Comparison of ENCODE assay signal across 15 cellular contexts in genomic region chr16:68094614-68094934, GRCh38. TPM values are rescaled to one million over a fixed set of nuclear protein-coding genes. Genes with fewer than 3 reads are reported as not detected.
DNase-seq lines count a peak whose midpoint lies in the region; ATAC-seq and TF ChIP-seq lines count a peak whose summit lies in the region.
"Had no signal": no experiment of that assay in that cellular context is flagged by ENCODE, and none has a peak within 500 bp of the region (broad histone marks: within the 10 kb centered on the region; RNA-seq: fewer than 3 reads in every experiment).

No MANE protein-coding gene starts in this region.

- H3K27ac ChIP-seq in body of pancreas (no peak overlapping the region), aorta (ENCODE audit: low read depth in 1 of 2, low read length in 2 of 2) (no peak overlapping the region)

- peaks cover 23% of the 10 kb centered on the region for H3K4me1 ChIP-seq in body of pancreas
- peaks cover 1 to 4% of the 10 kb centered on the region in 2 donors for H3K4me1 ChIP-seq in aorta (ENCODE audit: control insufficient read depth in 1 of 2, insufficient read depth in 2 of 2, low read length in 2 of 2)

- H3K27me3 ChIP-seq in body of pancreas = no peaks in the 10 kb centered on the region
- no peaks in the 10 kb centered on the region for H3K27me3 ChIP-seq in aorta (ENCODE audit: control insufficient read depth in 1 of 2, insufficient read depth in 2 of 2, low read length in 1 of 2)
- H3K27me3 ChIP-seq: tibial nerve had no signal

- intact Hi-C loops in body of pancreas (cut with DNase I) = no loop called here
- intact Hi-C loops in aorta (cut with DNase I) = no loop called here

- H3K36me3 ChIP-seq in body of pancreas (replicated peaks in 1 of 2; ENCODE audit: insufficient read depth in 1 of 2, low read depth in 2 of 2) = no peaks in the 10 kb centered on the region
- H3K36me3 ChIP-seq in aorta (ENCODE audit: control insufficient read depth in 1 of 2, insufficient read depth in 2 of 2, low read length in 1 of 2) = no peaks in the 10 kb centered on the region
- H3K36me3 ChIP-seq: tibial nerve had no signal

- POLR2A ChIA-PET in activated CD8-positive, alpha-beta T cell treated with anti-CD3 and anti-CD28 coated beads, Interleukin-2, amount 10 ng/mL, durations not matched to agents 7 days and 5 days (lab: Charles Lee) = interaction anchor here (0.7 kb wide), 1 partner anchor 29 kb away, joined by 3 read pairs; no protein-coding TSS in a partner anchor

- ATAC-seq in stimulated activated naive CD8-positive, alpha-beta T cell treated with anti-CD3 and anti-CD28 coated beads, Interleukin-15, Interleukin-2, amounts not matched to agents 100 U/mL and 50 U/mL, for 24 hours = no peak
- no peak for ATAC-seq in activated CD8-positive, alpha-beta T cell treated with anti-CD3 and anti-CD28 coated beads, Interleukin-2, amount 10 ng/mL, durations not matched to agents 7 days and 5 days
- ATAC-seq in GM21360 (IDR thresholded peaks at IDR 0.05; ENCODE audit: unreplicated experiment) = no peak
- no peak for ATAC-seq in body of pancreas
- no peak for ATAC-seq in aorta (ENCODE audit: low FRiP score)

- DNase-seq in stimulated activated naive CD8-positive, alpha-beta T cell treated with anti-CD3 and anti-CD28 coated beads, Interleukin-15, Interleukin-2, amounts not matched to agents 100 U/mL and 50 U/mL, for 24 hours = no peak
- DNase-seq in activated CD8-positive, alpha-beta T cell treated with anti-CD3 and anti-CD28 coated beads, Interleukin-2, amount 10 ng/mL, durations not matched to agents 7 days and 5 days = no peak
- DNase-seq in immature natural killer cell (no peak), type B pancreatic cell (ENCODE audit: extremely low spot score, unreplicated experiment) (no peak), body of pancreas (no peak), aorta (no peak)
- DNase-seq: activated CD4-positive, alpha-beta T cell treated with anti-CD3 and anti-CD28 coated beads, Interleukin-2, amount 50 U/mL, for 1 hour; amniotic stem cell; COR-L47; DND-41; NCI-H2029 treated with DMSO at 0.1 percent for 48 hours; right cardiac atrium had no signal

- H3K4me3 Mint-ChIP-seq in stimulated activated naive CD8-positive, alpha-beta T cell treated with anti-CD3 and anti-CD28 coated beads, Interleukin-15, Interleukin-2, amounts not matched to agents 100 ng/mL and 50 ng/mL, for 24 hours = peak overlapping the region; percentile 59
- H3K4me3 Mint-ChIP-seq in activated CD8-positive, alpha-beta T cell treated with anti-CD3 and anti-CD28 coated beads, Interleukin-2, amount 10 ng/mL, durations not matched to agents 7 days and 5 days = no peak overlapping the region
- peak overlapping the region in 4 of 5 donors; percentile 9 to 68 (median 60) for H3K4me3 Mint-ChIP-seq in immature natural killer cell
- H3K4me3 Mint-ChIP-seq in type B pancreatic cell = no peak overlapping the region

- H3K36me3 Mint-ChIP-seq in stimulated activated naive CD8-positive, alpha-beta T cell treated with anti-CD3 and anti-CD28 coated beads, Interleukin-15, Interleukin-2, amounts not matched to agents 100 ng/mL and 50 ng/mL, for 24 hours (ENCODE audit: low read depth) = peaks cover 8% of the 10 kb centered on the region
- H3K36me3 Mint-ChIP-seq in activated CD8-positive, alpha-beta T cell treated with anti-CD3 and anti-CD28 coated beads, Interleukin-2, amount 10 ng/mL, durations not matched to agents 7 days and 5 days (ENCODE audit: low read depth) = peaks cover 37% of the 10 kb centered on the region
- H3K36me3 Mint-ChIP-seq in immature natural killer cell = no peaks in the 10 kb centered on the region
- H3K36me3 Mint-ChIP-seq in type B pancreatic cell = no peaks in the 10 kb centered on the region

- H3K4me3 ChIP-seq in body of pancreas (no peak overlapping the region), aorta (ENCODE audit: low read length in 2 of 2) (no peak overlapping the region)
- H3K4me3 ChIP-seq: tibial nerve had no signal

- TF ChIP-seq CTCF in type B pancreatic cell (conservative IDR thresholded peaks at IDR 0.05) (peak; percentile 41), body of pancreas (IDR thresholded peaks at IDR 0.05) (no peak)

- H3K9me3 Mint-ChIP-seq in stimulated activated naive CD8-positive, alpha-beta T cell treated with anti-CD3 and anti-CD28 coated beads, Interleukin-15, Interleukin-2, amounts not matched to agents 100 ng/mL and 50 ng/mL, for 24 hours = no peaks in the 10 kb centered on the region
- H3K9me3 Mint-ChIP-seq in activated CD8-positive, alpha-beta T cell treated with anti-CD3 and anti-CD28 coated beads, Interleukin-2, amount 10 ng/mL, durations not matched to agents 7 days and 5 days (ENCODE audit: insufficient read depth) = no peaks in the 10 kb centered on the region
- H3K9me3 Mint-ChIP-seq in immature natural killer cell (no peaks in the 10 kb centered on the region), type B pancreatic cell (no peaks in the 10 kb centered on the region)

- CTCF ChIA-PET in activated CD8-positive, alpha-beta T cell treated with anti-CD3 and anti-CD28 coated beads, Interleukin-2, amount 10 ng/mL, durations not matched to agents 7 days and 5 days (lab: Charles Lee) = interaction anchor here (1.3 to 6.1 kb wide), 13 partner anchors 8 to 134 kb away, joined by 4 to 41 read pairs (median 10); no protein-coding TSS in a partner anchor

- TF ChIP-seq POLR2A in body of pancreas (IDR thresholded peaks at IDR 0.05) = no peak

- no peaks in the 10 kb centered on the region for H3K27me3 Mint-ChIP-seq in stimulated activated naive CD8-positive, alpha-beta T cell treated with anti-CD3 and anti-CD28 coated beads, Interleukin-15, Interleukin-2, amounts not matched to agents 100 ng/mL and 50 ng/mL, for 24 hours
- H3K27me3 Mint-ChIP-seq in activated CD8-positive, alpha-beta T cell treated with anti-CD3 and anti-CD28 coated beads, Interleukin-2, amount 10 ng/mL, durations not matched to agents 7 days and 5 days (ENCODE audit: low read depth) = no peaks in the 10 kb centered on the region
- H3K27me3 Mint-ChIP-seq in immature natural killer cell (ENCODE audit: low read depth in 3 of 3) (no peaks in the 10 kb centered on the region), type B pancreatic cell (no peaks in the 10 kb centered on the region)

- peaks cover 86% of the 10 kb centered on the region for H3K4me1 Mint-ChIP-seq in stimulated activated naive CD8-positive, alpha-beta T cell treated with anti-CD3 and anti-CD28 coated beads, Interleukin-15, Interleukin-2, amounts not matched to agents 100 ng/mL and 50 ng/mL, for 24 hours (ENCODE audit: low read depth)
- H3K4me1 Mint-ChIP-seq in activated CD8-positive, alpha-beta T cell treated with anti-CD3 and anti-CD28 coated beads, Interleukin-2, amount 10 ng/mL, durations not matched to agents 7 days and 5 days (ENCODE audit: low read depth) = peaks cover 65% of the 10 kb centered on the region
- H3K4me1 Mint-ChIP-seq in immature natural killer cell (peaks cover 88 to 94% of the 10 kb centered on the region in 2 donors), type B pancreatic cell (ENCODE audit: unreplicated experiment) (peaks cover 32% of the 10 kb centered on the region)

- WGBS in body of pancreas, 2 donors = 91 to 93% methylated on average over 4 of the region's 4 CpGs
- WGBS in aorta, 2 donors = 85 to 87% methylated on average over 4 of the region's 4 CpGs

- H3K27ac Mint-ChIP-seq in stimulated activated naive CD8-positive, alpha-beta T cell treated with anti-CD3 and anti-CD28 coated beads, Interleukin-15, Interleukin-2, amounts not matched to agents 100 ng/mL and 50 ng/mL, for 24 hours = peak overlapping the region; percentile 95
- H3K27ac Mint-ChIP-seq in activated CD8-positive, alpha-beta T cell treated with anti-CD3 and anti-CD28 coated beads, Interleukin-2, amount 10 ng/mL, durations not matched to agents 7 days and 5 days = peak overlapping the region; percentile 31
- peak overlapping the region; percentile 73 to 92 (median 86) for H3K27ac Mint-ChIP-seq in immature natural killer cell
- H3K27ac Mint-ChIP-seq in type B pancreatic cell = no peak overlapping the region

- no peaks in the 10 kb centered on the region for H3K9me3 ChIP-seq in body of pancreas
- no peaks in the 10 kb centered on the region for H3K9me3 ChIP-seq in aorta (ENCODE audit: control insufficient read depth, low read length)
- H3K9me3 ChIP-seq: tibial nerve had no signal

RNA-seq across cellular contexts. Expression of gene NFATC3, which starts 9.4 kb away (rescaled TPM):
- 100 to 1,000 TPM; 166 to 169 TPM for total RNA-seq in activated CD8-positive, alpha-beta T cell treated with anti-CD3 and anti-CD28 coated beads, Interleukin-2, amount 10 ng/mL, durations not matched to agents 7 days and 5 days
- polyA plus RNA-seq in immature natural killer cell = 100 to 1,000 TPM in 2 of 3 donors, 10 to 100 TPM in 1; 66.5 to 160 (median 119) TPM
- total RNA-seq in type B pancreatic cell (ENCODE audit: low replicate concordance) = 37.5 and 55.5 TPM in 2 replicates
- total RNA-seq in body of pancreas = 10 to 100 TPM; 15.5 to 19.5 TPM
- total RNA-seq in aorta = 10 to 100 TPM; 38.1 to 48.4 TPM
- 10 to 100 TPM; 10.3 to 10.4 TPM for polyA plus RNA-seq in aorta

Comparison
In these comparisons a context has a peak if more than half of its experiments do, and no peak if none do; other contexts are left out.
1. H3K4me3 Mint-ChIP-seq: peak in stimulated activated naive CD8-positive, alpha-beta T cell treated with anti-CD3 and anti-CD28 coated beads, Interleukin-15, Interleukin-2, amounts not matched to agents 100 ng/mL and 50 ng/mL, for 24 hours (single experiment) and immature natural killer cell (4 of 5); none in activated CD8-positive, alpha-beta T cell treated with anti-CD3 and anti-CD28 coated beads, Interleukin-2, amount 10 ng/mL, durations not matched to agents 7 days and 5 days (single experiment) and type B pancreatic cell (single experiment).